Comparison of ENCODE assay signal across 25 cellular contexts in genomic region chr2:26811791-26812454, GRCh38. TPM values are rescaled to one million over a fixed set of nuclear protein-coding genes. Genes with fewer than 3 reads are reported as not detected.
"Had no signal": no experiment of that assay in that cellular context is flagged by ENCODE, and none has a peak within 500 bp of the region (broad histone marks: within the 10 kb centered on the region; RNA-seq: fewer than 3 reads in every experiment).

No MANE protein-coding gene starts in this region.

- H3K4me2 ChIP-seq: SK-N-SH had no signal

- DNase-seq: activated CD4-positive, alpha-beta T cell treated with anti-CD3 and anti-CD28 coated beads for 36 hours; activated CD8-positive, alpha-beta memory T cell treated with anti-CD3 and anti-CD28 coated beads, Interleukin-2, amount 50 U/mL, for 4 hours; activated CD8-positive, alpha-beta T cell treated with anti-CD3 and anti-CD28 coated beads for 36 hours; activated naive CD4-positive, alpha-beta T cell treated with anti-CD3 and anti-CD28 coated beads, Interleukin-2, amount 50 U/mL, for 16 hours; aorta; central memory CD4-positive, alpha-beta T cell; MG63; NCI-H1092 treated with DMSO at 0.1 percent for 48 hours; NCI-H1417 treated with DMSO at 0.1 percent for 48 hours; NCI-H1694; NCI-H2029; NCI-H345; NCI-H510A; NCI-H526 treated with DMSO at 0.1 percent for 48 hours; NCI-H82; OCI-M1; Peyer's patch; Right ventricle myocardium superior; SJCRH30; SK-N-SH; T-helper 1 cell had no signal

- H3K27ac ChIP-seq: Peyer's patch, RWPE1, SJCRH30, VCaP had no signal

- H3K27me3 ChIP-seq: MG63, Peyer's patch, SJCRH30 had no signal

- H3K9ac ChIP-seq: SK-N-SH had no signal

- H3K9me3 ChIP-seq: MG63, Peyer's patch, SJCRH30, SK-N-SH had no signal

- H3K36me3 ChIP-seq: MG63, Peyer's patch, SJCRH30 had no signal

- H3K4me3 ChIP-seq: MG63, Peyer's patch, SJCRH30 had no signal

- ATAC-seq: activated CD4-positive, alpha-beta T cell treated with anti-CD3 and anti-CD28 coated beads for 36 hours; activated CD8-positive, alpha-beta T cell treated with anti-CD3 and anti-CD28 coated beads for 36 hours had no signal

- H3K4me1 ChIP-seq: Peyer's patch, SJCRH30 had no signal

RNA-seq across cellular contexts. Expression of gene CENPA, which starts 26.1 kb away (rescaled TPM):
- total RNA-seq: bronchial epithelial cell had no signal
- polyA plus RNA-seq: aorta had no signal

RNA-seq across cellular contexts. Expression of gene DPYSL5, which starts 36.0 kb away (rescaled TPM):
- total RNA-seq: activated CD8-positive, alpha-beta T cell treated with anti-CD3 and anti-CD28 coated beads for 36 hours; aorta; bronchial epithelial cell; Right ventricle myocardium superior; T-helper 2 cell treated with Interferon-gamma antibody and Interleukin-4, amounts not matched to agents 100 ng/mL and 5 ng/mL, for 36 hours had no signal
- polyA plus RNA-seq: aorta had no signal
